8 cellular contexts compared by ENCODE assay signal in genomic region chr18:46550609-46551008, GRCh38.
"Had no signal": no experiment of that assay in that cellular context is flagged by ENCODE, and none has a peak within 500 bp of the region (broad histone marks: within the 10 kb centered on the region; RNA-seq: fewer than 3 reads in every experiment).

No MANE protein-coding gene starts in this region.

- DNase-seq: GDM1, GF-D8 had no signal

- H3K4me3 ChIP-seq: GM12878 had no signal

- FAIRE-seq: G401.6, GM12878, GM12891, GM12892, GM18507, GM19239 had no signal

- ATAC-seq: GM12878 had no signal
